In the genomic region with DNA sequence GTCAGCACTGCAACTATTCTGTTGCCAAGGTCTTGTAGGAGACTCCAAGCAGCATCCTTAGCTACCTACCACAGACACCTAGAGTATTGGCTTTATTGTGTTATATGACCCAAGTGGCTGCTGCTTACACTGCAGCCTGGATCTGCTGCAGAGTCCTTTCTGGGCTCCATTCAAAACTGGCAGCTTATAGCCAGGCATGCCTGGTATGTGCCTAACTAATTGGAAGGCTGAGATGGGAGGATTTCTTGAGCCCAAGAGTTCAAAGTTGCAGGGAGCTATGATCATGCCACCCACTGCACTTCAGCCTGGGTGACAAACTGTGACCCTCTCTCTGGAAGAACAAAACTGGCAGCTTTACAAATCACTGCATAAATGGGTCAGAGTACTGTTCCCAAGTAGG, we compare ENCODE assay signal across 1 cellular context.
TF ChIP-seq lines count a peak whose summit lies in the region.

No MANE protein-coding gene starts in this region.

TF ChIP-seq in IMR-90, 13 proteins besides CTCF, POLR2A, EP300 and RAD21:
- no peak for TF ChIP-seq CEBPB (IDR thresholded peaks at IDR 0.05; ENCODE audit: low read depth, low read length)
- no peak for TF ChIP-seq MAZ (IDR thresholded peaks at IDR 0.05; ENCODE audit: borderline replicate concordance, low read depth, low read length)
- TF ChIP-seq CHD1 (IDR thresholded peaks at IDR 0.05; ENCODE audit: low read depth, low read length) = no peak
- no peak for TF ChIP-seq NFE2L2 (IDR thresholded peaks at IDR 0.05; ENCODE audit: low read depth, low read length)
- no peak for TF ChIP-seq MAFK (IDR thresholded peaks at IDR 0.05; ENCODE audit: low read depth, low read length)
